Comparison of ENCODE assay signal across 8 cellular contexts in the genomic region with DNA sequence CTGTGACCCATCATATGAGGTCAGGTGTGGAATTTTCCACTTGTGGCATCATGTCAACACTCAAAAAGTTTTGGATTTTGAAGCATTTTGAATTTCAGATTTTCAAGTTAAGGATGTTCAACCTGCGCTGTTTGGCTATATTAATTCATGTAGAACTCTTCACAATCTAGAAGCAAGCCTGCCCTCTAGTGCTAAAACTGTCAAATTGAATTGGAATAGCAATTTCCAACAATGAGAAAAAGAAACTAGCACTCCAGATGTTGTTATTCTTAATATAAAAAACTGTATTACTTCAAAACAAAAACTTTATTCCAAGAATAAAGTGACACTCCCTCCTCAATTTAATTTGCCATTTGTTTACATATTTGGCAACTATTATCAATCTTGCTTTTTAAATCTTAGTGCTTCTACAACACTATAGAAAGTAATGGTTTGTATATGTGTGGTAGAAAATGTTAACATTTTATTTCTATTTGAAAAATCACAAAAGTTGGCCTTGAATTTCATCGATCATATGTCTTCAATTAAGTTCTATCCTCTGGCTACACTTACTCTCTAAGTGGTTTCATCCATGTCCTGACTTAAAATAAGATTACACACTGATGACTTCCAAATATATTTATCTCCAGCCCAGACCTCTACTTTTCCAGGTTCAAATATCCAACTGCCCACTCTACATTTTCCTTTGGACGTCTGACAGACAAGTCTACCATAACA. TPM values are rescaled to one million over a fixed set of nuclear protein-coding genes. Genes with fewer than 3 reads are reported as not detected.
DNase-seq lines count a peak whose midpoint lies in the region; ATAC-seq and TF ChIP-seq lines count a peak whose summit lies in the region.

No MANE protein-coding gene starts in this region.

- H3K36me3 Mint-ChIP-seq in CD8-positive, alpha-beta T cell = peaks cover 10% of the 10 kb centered on the region
- H3K36me3 Mint-ChIP-seq in osteocyte (ENCODE audit: unreplicated experiment) = no peaks in the 10 kb centered on the region

- no peak overlapping the region for H2AFZ ChIP-seq in PC-9

- H3K27ac ChIP-seq in CD8-positive, alpha-beta T cell (ENCODE audit: low read depth, low read length) = no peak overlapping the region
- H3K27ac ChIP-seq in PC-9 = no peak overlapping the region

- H3K9me3 ChIP-seq in CD8-positive, alpha-beta T cell (ENCODE audit: low read length) = no peaks in the 10 kb centered on the region
- H3K9me3 ChIP-seq in PC-9 (ENCODE audit: insufficient read depth, low read depth) = no peaks in the 10 kb centered on the region

- BruUV-seq in PC-9 (replicated peaks; lab: Mats Ljungman, UMichigan) = no TSS peak

- no peak for DNase-seq in CD8-positive, alpha-beta T cell
- DNase-seq in PC-9 (no peak), epithelial cell of esophagus (ENCODE audit: low read depth) (peak; percentile 47), osteocyte (ENCODE audit: extremely low spot score, unreplicated experiment) (no peak), activated T-cell treated with anti-CD3 and anti-CD28 coated beads for 4 hours (no peak), T1000 (lab: John Stamatoyannopoulos, UW) (no peak)

- H3F3A ChIP-seq in PC-9 (ENCODE audit: insufficient read depth, low read depth) = peaks cover 33% of the 10 kb centered on the region

- no peak overlapping the region for H3K4me3 ChIP-seq in CD8-positive, alpha-beta T cell (ENCODE audit: low read depth, low read length)
- H3K4me3 ChIP-seq in PC-9 = no peak overlapping the region
- no peak overlapping the region for H3K4me3 ChIP-seq in epithelial cell of esophagus (ENCODE audit: low read length)

- no peaks in the 10 kb centered on the region for H3K9me2 ChIP-seq in PC-9 (ENCODE audit: insufficient read depth)

- no peak overlapping the region for H3K4me3 Mint-ChIP-seq in CD8-positive, alpha-beta T cell
- no peak overlapping the region for H3K4me3 Mint-ChIP-seq in osteocyte (ENCODE audit: unreplicated experiment)

- POLR2A ChIA-PET in CD8-positive, alpha-beta T cell (lab: Charles Lee) = no interaction called here
- POLR2A ChIA-PET in PC-9 (lab: Charles Lee; ENCODE audit: unreplicated experiment) = no interaction called here

- H3K4me1 Mint-ChIP-seq in CD8-positive, alpha-beta T cell (ENCODE audit: low read depth) = no peaks in the 10 kb centered on the region
- H3K4me1 Mint-ChIP-seq in osteocyte (ENCODE audit: unreplicated experiment) = peaks cover 18% of the 10 kb centered on the region

- no peak overlapping the region for H3K27ac Mint-ChIP-seq in CD8-positive, alpha-beta T cell
- H3K27ac Mint-ChIP-seq in osteocyte (ENCODE audit: unreplicated experiment) = no peak overlapping the region

- TF ChIP-seq CTCF in CD8-positive, alpha-beta T cell (IDR thresholded peaks at IDR 0.05) = peak; percentile 50
- peak; percentile 85 for TF ChIP-seq CTCF in PC-9 (conservative IDR thresholded peaks at IDR 0.05)
- peak; percentile 60 for TF ChIP-seq CTCF in epithelial cell of esophagus (IDR thresholded peaks at IDR 0.05; ENCODE audit: insufficient read depth, low read depth, low read length, missing control alignments)
- peak; percentile 78 for TF ChIP-seq CTCF in osteocyte (IDR thresholded peaks at IDR 0.05)

- no peaks in the 10 kb centered on the region for H3K27me3 ChIP-seq in CD8-positive, alpha-beta T cell (ENCODE audit: insufficient read depth, low read length)
- no peaks in the 10 kb centered on the region for H3K27me3 ChIP-seq in PC-9 (ENCODE audit: insufficient read depth, low read depth)

- H3K9me3 Mint-ChIP-seq in CD8-positive, alpha-beta T cell = peaks cover 2% of the 10 kb centered on the region
- H3K9me3 Mint-ChIP-seq in osteocyte (ENCODE audit: unreplicated experiment) = no peaks in the 10 kb centered on the region

- CTCF ChIA-PET in CD8-positive, alpha-beta T cell (lab: Charles Lee) = interaction anchor here (1.2 kb wide), 1 partner anchor 19 kb away, joined by 5 read pairs; no protein-coding TSS in a partner anchor
- CTCF ChIA-PET in PC-9 (lab: Charles Lee) = interaction anchor here (0.9 kb wide), 1 partner anchor 141 kb away, joined by 4 read pairs; no protein-coding TSS in a partner anchor

- H3K4me1 ChIP-seq in CD8-positive, alpha-beta T cell (ENCODE audit: insufficient read depth, low read length) = no peaks in the 10 kb centered on the region
- H3K4me1 ChIP-seq in PC-9 (replicated peaks; ENCODE audit: insufficient read depth) = no peaks in the 10 kb centered on the region

- H4K20me1 ChIP-seq in PC-9 (ENCODE audit: insufficient read depth) = no peaks in the 10 kb centered on the region

- H3K27me3 Mint-ChIP-seq in CD8-positive, alpha-beta T cell (ENCODE audit: low read depth) = no peaks in the 10 kb centered on the region
- no peaks in the 10 kb centered on the region for H3K27me3 Mint-ChIP-seq in osteocyte (ENCODE audit: unreplicated experiment)

- no peak overlapping the region for H3K4me2 ChIP-seq in PC-9

- ATAC-seq in CD8-positive, alpha-beta T cell = peak; percentile 46
- ATAC-seq in GM18511 (IDR thresholded peaks at IDR 0.05; ENCODE audit: unreplicated experiment) (peak; percentile 76), HG03280 (IDR thresholded peaks at IDR 0.05; ENCODE audit: unreplicated experiment) (peak; percentile 72)

- H3K36me3 ChIP-seq in CD8-positive, alpha-beta T cell (ENCODE audit: insufficient read depth, low read length) = no peaks in the 10 kb centered on the region
- H3K36me3 ChIP-seq in PC-9 (ENCODE audit: low read depth) = 0 out of 2 replicates have a peak, but pooled peaks cover 8% of the 10 kb centered on the region

- H3K79me2 ChIP-seq in PC-9 (ENCODE audit: low read depth) = no peaks in the 10 kb centered on the region

- intact Hi-C loops in CD8-positive, alpha-beta T cell (cut with DNase I, micrococcal nuclease) = loop anchor here (1.0 to 2.0 kb wide), 2 partner anchors 19 kb away; no protein-coding TSS in a partner anchor
- intact Hi-C loops in PC-9 (cut with micrococcal nuclease; ENCODE audit: unreplicated experiment) = loop anchor here (1.0 to 2.0 kb wide), 3 partner anchors 141 to 322 kb away; no protein-coding TSS in a partner anchor

RNA-seq across cellular contexts. Expression of a gene that starts 36.6 kb away (rescaled TPM):
- total RNA-seq in CD8-positive, alpha-beta T cell = 10 to 100 TPM; 17.8 to 19.5 TPM
- total RNA-seq in PC-9 (2021) (42.7 and 53.4 TPM in 2 replicates), osteocyte (28.7 and 29.1 TPM in 2 replicates)

RNA-seq across cellular contexts. Expression of a gene that starts 53.9 kb away (rescaled TPM):
- total RNA-seq in CD8-positive, alpha-beta T cell = 1 to 10 TPM; 1.7 to 2.3 TPM
- total RNA-seq in PC-9 (2021) = 11.2 and 12.2 TPM in 2 replicates
- total RNA-seq in osteocyte = 22.6 and 23.4 TPM in 2 replicates
